1 cellular context compared by ENCODE assay signal in the genomic region with DNA sequence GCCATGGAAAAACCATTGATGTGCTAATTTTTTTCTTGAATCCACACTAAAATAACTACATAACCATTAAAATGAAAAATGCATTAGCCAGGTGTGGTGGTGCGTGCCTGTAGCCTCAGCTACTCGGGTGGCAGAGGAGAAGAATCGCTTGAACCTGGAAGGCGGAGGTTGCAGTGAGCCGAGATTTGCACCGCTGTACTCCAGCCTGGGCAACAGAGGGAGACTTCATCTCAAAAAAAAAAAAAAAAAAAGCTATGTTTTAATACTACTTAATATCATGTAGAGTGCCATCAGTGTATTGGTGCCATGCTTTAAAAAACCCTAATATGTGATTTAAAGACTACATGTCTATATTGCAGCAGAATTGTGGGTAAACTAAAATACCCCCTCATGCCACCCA.
TF ChIP-seq lines count a peak whose summit lies in the region.

No MANE protein-coding gene starts in this region.

TF ChIP-seq in SK-N-SH, 30 proteins besides CTCF, POLR2A, EP300 and RAD21 (continued from another document):
- TF ChIP-seq, protein P1, sequence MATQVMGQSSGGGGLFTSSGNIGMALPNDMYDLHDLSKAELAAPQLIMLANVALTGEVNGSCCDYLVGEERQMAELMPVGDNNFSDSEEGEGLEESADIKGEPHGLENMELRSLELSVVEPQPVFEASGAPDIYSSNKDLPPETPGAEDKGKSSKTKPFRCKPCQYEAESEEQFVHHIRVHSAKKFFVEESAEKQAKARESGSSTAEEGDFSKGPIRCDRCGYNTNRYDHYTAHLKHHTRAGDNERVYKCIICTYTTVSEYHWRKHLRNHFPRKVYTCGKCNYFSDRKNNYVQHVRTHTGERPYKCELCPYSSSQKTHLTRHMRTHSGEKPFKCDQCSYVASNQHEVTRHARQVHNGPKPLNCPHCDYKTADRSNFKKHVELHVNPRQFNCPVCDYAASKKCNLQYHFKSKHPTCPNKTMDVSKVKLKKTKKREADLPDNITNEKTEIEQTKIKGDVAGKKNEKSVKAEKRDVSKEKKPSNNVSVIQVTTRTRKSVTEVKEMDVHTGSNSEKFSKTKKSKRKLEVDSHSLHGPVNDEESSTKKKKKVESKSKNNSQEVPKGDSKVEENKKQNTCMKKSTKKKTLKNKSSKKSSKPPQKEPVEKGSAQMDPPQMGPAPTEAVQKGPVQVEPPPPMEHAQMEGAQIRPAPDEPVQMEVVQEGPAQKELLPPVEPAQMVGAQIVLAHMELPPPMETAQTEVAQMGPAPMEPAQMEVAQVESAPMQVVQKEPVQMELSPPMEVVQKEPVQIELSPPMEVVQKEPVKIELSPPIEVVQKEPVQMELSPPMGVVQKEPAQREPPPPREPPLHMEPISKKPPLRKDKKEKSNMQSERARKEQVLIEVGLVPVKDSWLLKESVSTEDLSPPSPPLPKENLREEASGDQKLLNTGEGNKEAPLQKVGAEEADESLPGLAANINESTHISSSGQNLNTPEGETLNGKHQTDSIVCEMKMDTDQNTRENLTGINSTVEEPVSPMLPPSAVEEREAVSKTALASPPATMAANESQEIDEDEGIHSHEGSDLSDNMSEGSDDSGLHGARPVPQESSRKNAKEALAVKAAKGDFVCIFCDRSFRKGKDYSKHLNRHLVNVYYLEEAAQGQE (IDR thresholded peaks at IDR 0.05; ENCODE audit: low read depth, low read length): no peak
- TF ChIP-seq FOXJ3 (CRISPR knock-in tag; IDR thresholded peaks at IDR 0.05) (no peak), ELF1 (IDR thresholded peaks at IDR 0.05) (no peak), NFIC (IDR thresholded peaks at IDR 0.05; ENCODE audit: borderline replicate concordance) (no peak), MEF2A (IDR thresholded peaks at IDR 0.05; ENCODE audit: borderline replicate concordance, low read depth) (no peak), JUND (IDR thresholded peaks at IDR 0.05) (no peak), GATA2 (CRISPR knock-in tag; IDR thresholded peaks at IDR 0.05) (no peak)
- TF ChIP-seq, protein P2, sequence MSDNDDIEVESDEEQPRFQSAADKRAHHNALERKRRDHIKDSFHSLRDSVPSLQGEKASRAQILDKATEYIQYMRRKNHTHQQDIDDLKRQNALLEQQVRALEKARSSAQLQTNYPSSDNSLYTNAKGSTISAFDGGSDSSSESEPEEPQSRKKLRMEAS (IDR thresholded peaks at IDR 0.05; ENCODE audit: low read depth): no peak
- TF ChIP-seq, protein P3, sequence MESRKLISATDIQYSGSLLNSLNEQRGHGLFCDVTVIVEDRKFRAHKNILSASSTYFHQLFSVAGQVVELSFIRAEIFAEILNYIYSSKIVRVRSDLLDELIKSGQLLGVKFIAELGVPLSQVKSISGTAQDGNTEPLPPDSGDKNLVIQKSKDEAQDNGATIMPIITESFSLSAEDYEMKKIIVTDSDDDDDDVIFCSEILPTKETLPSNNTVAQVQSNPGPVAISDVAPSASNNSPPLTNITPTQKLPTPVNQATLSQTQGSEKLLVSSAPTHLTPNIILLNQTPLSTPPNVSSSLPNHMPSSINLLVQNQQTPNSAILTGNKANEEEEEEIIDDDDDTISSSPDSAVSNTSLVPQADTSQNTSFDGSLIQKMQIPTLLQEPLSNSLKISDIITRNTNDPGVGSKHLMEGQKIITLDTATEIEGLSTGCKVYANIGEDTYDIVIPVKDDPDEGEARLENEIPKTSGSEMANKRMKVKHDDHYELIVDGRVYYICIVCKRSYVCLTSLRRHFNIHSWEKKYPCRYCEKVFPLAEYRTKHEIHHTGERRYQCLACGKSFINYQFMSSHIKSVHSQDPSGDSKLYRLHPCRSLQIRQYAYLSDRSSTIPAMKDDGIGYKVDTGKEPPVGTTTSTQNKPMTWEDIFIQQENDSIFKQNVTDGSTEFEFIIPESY (IDR thresholded peaks at IDR 0.05; ENCODE audit: borderline replicate concordance, low read depth): no peak
TF ChIP-seq in SK-N-SH: peak in this region for 0.
